30 cellular contexts compared by ENCODE assay signal in the genomic region with DNA sequence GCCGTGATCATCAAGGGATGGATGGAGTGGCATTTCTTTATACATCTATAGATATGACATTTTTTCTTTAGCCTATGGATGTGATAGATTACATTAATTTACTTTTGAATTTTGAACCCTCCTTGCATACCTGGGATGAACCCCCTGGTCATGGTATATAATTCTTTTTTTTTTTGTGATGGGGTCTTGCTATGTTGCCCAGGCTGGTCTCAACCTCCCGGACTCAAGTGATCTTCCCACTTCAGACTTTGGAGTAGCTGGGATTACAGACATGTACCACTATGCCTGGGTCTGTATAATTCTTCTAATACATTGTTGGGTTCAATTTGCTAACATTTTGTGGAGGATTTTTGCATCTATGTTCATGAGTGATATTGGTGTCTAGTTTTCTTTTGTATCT. TPM values are rescaled to one million over a fixed set of nuclear protein-coding genes. Genes with fewer than 3 reads are reported as not detected.
"Had no signal": no experiment of that assay in that cellular context is flagged by ENCODE, and none has a peak within 500 bp of the region (broad histone marks: within the 10 kb centered on the region; RNA-seq: fewer than 3 reads in every experiment).

No MANE protein-coding gene starts in this region.

- H3K9me3 ChIP-seq: adrenal gland had no signal

- H3K4me3 Mint-ChIP-seq: activated CD8-positive, alpha-beta T cell treated with anti-CD3 and anti-CD28 coated beads, Interleukin-2, amount 10 ng/mL, durations not matched to agents 7 days and 5 days; activated naive CD4-positive, alpha-beta T cell treated with anti-CD3 and anti-CD28 coated beads for 36 hours; activated T-cell treated with anti-CD3 and anti-CD28 coated beads, Interleukin-2, amount 50 U/mL, for 4 hours; activated T-helper 1 cell treated with anti-CD3 and anti-CD28 coated beads, Interleukin-12 subunit alpha, Interleukin-12 subunit beta, Interleukin-2, Interleukin-4 antibody, amounts not matched to agents 30 ng/mL and 10 ng/mL and 1 ng/mL, durations not matched to agents 14 hours and 24 hours and 36 hours; brain had no signal

- H3K9ac ChIP-seq: KMS-11 had no signal

- H3K36me3 Mint-ChIP-seq: activated naive CD4-positive, alpha-beta T cell treated with anti-CD3 and anti-CD28 coated beads, Interleukin-2, amount 50 U/mL, for 72 hours; brain had no signal

- H3K36me3 ChIP-seq: adrenal gland, WERI-Rb-1 had no signal

- H3K9me3 Mint-ChIP-seq: activated naive CD4-positive, alpha-beta T cell treated with anti-CD3 and anti-CD28 coated beads for 36 hours; activated naive CD4-positive, alpha-beta T cell treated with anti-CD3 and anti-CD28 coated beads, Interleukin-2, amount 50 U/mL, for 72 hours; activated T-cell treated with anti-CD3 and anti-CD28 coated beads, Interleukin-2, amount 50 U/mL, for 4 hours; activated T-helper 1 cell treated with anti-CD3 and anti-CD28 coated beads, Interleukin-12 subunit alpha, Interleukin-12 subunit beta, Interleukin-2, Interleukin-4 antibody, amounts not matched to agents 30 ng/mL and 10 ng/mL and 1 ng/mL, durations not matched to agents 14 hours and 24 hours and 36 hours had no signal

- H3K27me3 ChIP-seq: adrenal gland had no signal

- FAIRE-seq: bronchial epithelial cell had no signal

- H3K4me2 ChIP-seq: KMS-11 had no signal

- DNase-seq: activated CD4-positive, alpha-beta T cell treated with anti-CD3 and anti-CD28 coated beads for 1 hour; activated CD4-positive, alpha-beta T cell treated with anti-CD3 and anti-CD28 coated beads for 48 hours; activated CD4-positive, CD25-positive, alpha-beta regulatory T cell; activated CD8-positive, alpha-beta T cell treated with anti-CD3 and anti-CD28 coated beads, Interleukin-2, amount 10 ng/mL, durations not matched to agents 7 days and 5 days; activated gamma-delta T cell treated with Interleukin-2 at 50 U/mL for 16 hours; activated naive CD4-positive, alpha-beta T cell treated with anti-CD3 and anti-CD28 coated beads for 36 hours; activated T-cell treated with anti-CD3 and anti-CD28 coated beads, Interleukin-2, amount 50 U/mL, for 4 hours; adrenal gland; caudate nucleus; cerebellar nuclear complex; MM.1S; NCI-H1092; NCI-H1436 treated with DMSO at 0.1 percent for 48 hours; NCI-H1694 treated with DMSO at 0.1 percent for 48 hours; NCI-H2029; NCI-H345; NCI-H524 treated with DMSO at 0.1 percent for 48 hours; Right ventricle myocardium superior; SW 1271; T-helper 1 cell; T-helper 2 cell; T-helper 9 cell; WERI-Rb-1 had no signal

- H3K27ac Mint-ChIP-seq: activated CD8-positive, alpha-beta T cell treated with anti-CD3 and anti-CD28 coated beads, Interleukin-2, amount 10 ng/mL, durations not matched to agents 7 days and 5 days; activated naive CD4-positive, alpha-beta T cell treated with anti-CD3 and anti-CD28 coated beads for 36 hours; activated naive CD4-positive, alpha-beta T cell treated with anti-CD3 and anti-CD28 coated beads, Interleukin-2, amount 50 U/mL, for 72 hours; activated T-helper 1 cell treated with anti-CD3 and anti-CD28 coated beads, Interleukin-12 subunit alpha, Interleukin-12 subunit beta, Interleukin-2, Interleukin-4 antibody, amounts not matched to agents 30 ng/mL and 10 ng/mL and 1 ng/mL, durations not matched to agents 14 hours and 24 hours and 36 hours; brain had no signal

- H3K4me3 ChIP-seq: adrenal gland had no signal

- H3K27ac ChIP-seq: adrenal gland, KMS-11, WERI-Rb-1 had no signal

RNA-seq across cellular contexts. Expression of a gene that starts 1.7 kb away (rescaled TPM):
- total RNA-seq: LHCN-M2, Right ventricle myocardium superior, RPMI7951 had no signal
